Comparison of ENCODE assay signal across 18 cellular contexts in the genomic region with DNA sequence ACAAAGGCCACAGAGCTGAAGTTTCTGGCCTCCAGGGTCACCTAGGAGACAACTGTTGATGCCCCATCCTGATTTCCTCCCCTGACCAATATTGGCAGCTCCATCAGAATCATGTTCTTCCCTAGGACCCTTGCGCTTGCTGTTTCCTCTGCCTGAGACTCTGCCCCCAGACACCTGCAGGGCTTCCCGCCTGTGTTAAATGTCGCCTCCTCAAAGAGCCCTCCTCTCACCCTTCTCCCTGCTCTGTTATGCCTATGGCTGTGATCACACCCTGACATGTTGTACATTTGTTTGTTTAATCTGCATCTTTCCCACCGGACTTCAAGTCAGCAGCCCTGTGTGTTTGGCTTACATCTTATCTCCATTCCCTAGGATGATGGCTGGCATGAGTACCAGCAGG. TPM values are rescaled to one million over a fixed set of nuclear protein-coding genes. Genes with fewer than 3 reads are reported as not detected.
DNase-seq lines count a peak whose midpoint lies in the region; ATAC-seq and TF ChIP-seq lines count a peak whose summit lies in the region.
"Had no signal": no experiment of that assay in that cellular context is flagged by ENCODE, and none has a peak within 500 bp of the region (broad histone marks: within the 10 kb centered on the region; RNA-seq: fewer than 3 reads in every experiment).

No MANE protein-coding gene starts in this region.

- H3K27ac ChIP-seq in HEK293 (ENCODE audit: extremely low read depth, low read depth, low read length), result no peak overlapping the region
- H3K27ac ChIP-seq: C4-2B had no signal

- TF ChIP-seq CTCF in CD14-positive monocyte (IDR thresholded peaks at IDR 0.05), result no peak
- TF ChIP-seq CTCF in HEK293 (tag by site-specific recombination; IDR thresholded peaks at IDR 0.05), result no peak
- TF ChIP-seq CTCF in glutamatergic neuron (IDR thresholded peaks at IDR 0.05; ENCODE audit: partially characterized antibody, unreplicated experiment), result no peak

- H3K4me3 ChIP-seq in HEK293 (ENCODE audit: low read depth, low read length), result no peak overlapping the region

- H3K9me3 Mint-ChIP-seq in CD14-positive monocyte, result peaks cover 0 to 3% (median 0%) of the 10 kb centered on the region in 7 donors
- H3K9me3 Mint-ChIP-seq in glutamatergic neuron (ENCODE audit: unreplicated experiment), result peaks cover 4% of the 10 kb centered on the region
- H3K9me3 Mint-ChIP-seq: CD8-positive, alpha-beta T cell; HFFc6; IgD-negative memory B cell had no signal

- H3K27ac Mint-ChIP-seq in CD14-positive monocyte (no peak overlapping the region), glutamatergic neuron (ENCODE audit: unreplicated experiment) (peak overlapping the region; percentile 15)
- H3K27ac Mint-ChIP-seq: CD8-positive, alpha-beta T cell; HFFc6 had no signal

- H3K27me3 Mint-ChIP-seq in CD14-positive monocyte (ENCODE audit: low read depth in 3 of 3) (peaks cover 18 to 28% (median 21%) of the 10 kb centered on the region in 3 donors), glutamatergic neuron (ENCODE audit: unreplicated experiment) (peaks cover 6% of the 10 kb centered on the region)

- H3K36me3 Mint-ChIP-seq in CD14-positive monocyte (no peaks in the 10 kb centered on the region), glutamatergic neuron (ENCODE audit: unreplicated experiment) (no peaks in the 10 kb centered on the region)
- H3K36me3 Mint-ChIP-seq: CD8-positive, alpha-beta T cell; IgD-negative memory B cell had no signal

- H3K4me1 Mint-ChIP-seq in CD14-positive monocyte, result no peaks in the 10 kb centered on the region
- H3K4me1 Mint-ChIP-seq in glutamatergic neuron (ENCODE audit: low read depth, unreplicated experiment), result peaks cover 23% of the 10 kb centered on the region

- peak; percentile 5 for DNase-seq in CD14-positive monocyte (ENCODE audit: low spot score)
- peak; percentile 5 for DNase-seq in glutamatergic neuron
- DNase-seq in NCI-H2196 treated with DMSO at 0.1 percent for 48 hours (lab: John Stamatoyannopoulos, UW; ENCODE audit: unreplicated experiment), result no peak
- DNase-seq: ACHN; BE2C; Calu3; CD8-positive, alpha-beta T cell; DMS79 treated with DMSO at 0.1 percent for 48 hours; GF-D8; HCEC 1CT; HFFc6; KBM-7 had no signal

- no peaks in the 10 kb centered on the region for H3K36me3 ChIP-seq in HEK293 (ENCODE audit: control insufficient read depth in 2 of 2, insufficient read depth in 1 of 2, low read length in 2 of 2)
- H3K36me3 ChIP-seq: BE2C had no signal

- ATAC-seq in HG03045 (IDR thresholded peaks at IDR 0.05; ENCODE audit: unreplicated experiment), result no peak
- no peak for ATAC-seq in HG02588 (IDR thresholded peaks at IDR 0.05; ENCODE audit: unreplicated experiment)
- ATAC-seq: CD8-positive, alpha-beta T cell; HepG2 had no signal

- H3K4me1 ChIP-seq in HEK293 (ENCODE audit: control insufficient read depth, insufficient read depth, low read length), result no peaks in the 10 kb centered on the region

- H3K4me3 Mint-ChIP-seq in CD14-positive monocyte, result no peak overlapping the region
- H3K4me3 Mint-ChIP-seq in glutamatergic neuron (ENCODE audit: unreplicated experiment), result peak overlapping the region; percentile 8
- H3K4me3 Mint-ChIP-seq: CD8-positive, alpha-beta T cell; HFFc6; IgD-negative memory B cell had no signal

- CTCF ChIA-PET in HEK293 (lab: Yijun Ruan, JAX), result interaction anchor here (0.5 kb wide), 1 partner anchor 94 kb away, joined by 3 read pairs; no protein-coding TSS in a partner anchor

- no peaks in the 10 kb centered on the region for H3K9me3 ChIP-seq in HEK293 (ENCODE audit: control insufficient read depth, insufficient read depth, low read depth, low read length)
- H3K9me3 ChIP-seq: BE2C had no signal

- POLR2A ChIA-PET in HEK293 (lab: Yijun Ruan, JAX), result no interaction called here

- intact Hi-C loops in CD14-positive monocyte (cut with micrococcal nuclease), result no loop called here

TF ChIP-seq in HEK293, 187 proteins besides CTCF, POLR2A, EP300 and RAD21:
- TF ChIP-seq ZNF174 (tag by site-specific recombination; IDR thresholded peaks at IDR 0.05), result no peak
- TF ChIP-seq ZNF155 (tag by site-specific recombination; IDR thresholded peaks at IDR 0.05), result no peak
- TF ChIP-seq, protein P1, sequence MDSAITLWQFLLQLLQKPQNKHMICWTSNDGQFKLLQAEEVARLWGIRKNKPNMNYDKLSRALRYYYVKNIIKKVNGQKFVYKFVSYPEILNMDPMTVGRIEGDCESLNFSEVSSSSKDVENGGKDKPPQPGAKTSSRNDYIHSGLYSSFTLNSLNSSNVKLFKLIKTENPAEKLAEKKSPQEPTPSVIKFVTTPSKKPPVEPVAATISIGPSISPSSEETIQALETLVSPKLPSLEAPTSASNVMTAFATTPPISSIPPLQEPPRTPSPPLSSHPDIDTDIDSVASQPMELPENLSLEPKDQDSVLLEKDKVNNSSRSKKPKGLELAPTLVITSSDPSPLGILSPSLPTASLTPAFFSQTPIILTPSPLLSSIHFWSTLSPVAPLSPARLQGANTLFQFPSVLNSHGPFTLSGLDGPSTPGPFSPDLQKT (IDR thresholded peaks at IDR 0.05; ENCODE audit: borderline replicate concordance, low read depth, low read length), result no peak
- TF ChIP-seq ZIC2 (tag by site-specific recombination; IDR thresholded peaks at IDR 0.05), result peak; percentile 80
- no peak for TF ChIP-seq ZNF24 (tag by site-specific recombination; IDR thresholded peaks at IDR 0.05)
- TF ChIP-seq ZNF302 (tag by site-specific recombination; IDR thresholded peaks at IDR 0.05; ENCODE audit: low read depth), result no peak
- peak; percentile 92 for TF ChIP-seq ZNF791 (tag by site-specific recombination; IDR thresholded peaks at IDR 0.05)

RNA-seq across cellular contexts. Expression of a gene that starts 30.1 kb away (rescaled TPM):
- polyA plus RNA-seq in CD14-positive monocyte, result 10 to 100 TPM in 1 of 2 donors, 1 to 10 TPM in 1; 9.9 to 17.6 TPM
- 199 TPM for total RNA-seq in glutamatergic neuron (ENCODE audit: unreplicated experiment)
